16 cellular contexts compared by ENCODE assay signal in the genomic region with DNA sequence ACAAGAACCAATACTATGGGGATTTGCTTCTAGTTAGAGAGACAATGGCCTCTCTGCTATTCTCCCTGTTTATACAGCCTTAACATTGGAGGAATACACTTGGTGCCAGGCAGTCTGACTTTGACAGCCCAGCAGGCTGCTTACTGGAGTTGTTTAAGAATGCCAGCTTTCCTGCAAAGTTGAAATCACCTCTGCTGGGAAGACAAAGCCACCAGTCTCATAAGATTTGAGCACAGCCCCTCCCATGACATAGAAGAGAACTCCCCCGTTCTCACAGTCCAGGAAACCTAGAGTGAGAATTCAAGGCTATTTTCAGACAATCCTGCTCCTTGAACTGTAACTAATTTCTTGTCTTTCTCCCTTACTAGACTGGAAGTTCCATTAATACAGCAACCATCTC. TPM values are rescaled to one million over a fixed set of nuclear protein-coding genes. Genes with fewer than 3 reads are reported as not detected.
DNase-seq lines count a peak whose midpoint lies in the region; ATAC-seq and TF ChIP-seq lines count a peak whose summit lies in the region.
"Had no signal": no experiment of that assay in that cellular context is flagged by ENCODE, and none has a peak within 500 bp of the region (broad histone marks: within the 10 kb centered on the region; RNA-seq: fewer than 3 reads in every experiment).

No MANE protein-coding gene starts in this region.

- no peaks in the 10 kb centered on the region for H3K36me3 Mint-ChIP-seq in activated naive CD8-positive, alpha-beta T cell treated with anti-CD3 and anti-CD28 coated beads, Interleukin-2, amount 50 U/mL, for 24 hours (ENCODE audit: low read depth)
- peaks cover 3% of the 10 kb centered on the region for H3K36me3 Mint-ChIP-seq in activated naive CD8-positive, alpha-beta T cell treated with anti-CD3 and anti-CD28 coated beads for 36 hours

- TF ChIP-seq POLR2A in body of pancreas (IDR thresholded peaks at IDR 0.05): no peak
- TF ChIP-seq POLR2A in stomach (IDR thresholded peaks at IDR 0.05): no peak

- no peaks in the 10 kb centered on the region for H3K27me3 ChIP-seq in body of pancreas
- H3K27me3 ChIP-seq in stomach: no peaks in the 10 kb centered on the region

- H3K4me1 ChIP-seq in body of pancreas: peaks cover 59% of the 10 kb centered on the region
- H3K4me1 ChIP-seq in stomach: peaks cover 0 to 16% (median 13%) of the 10 kb centered on the region in 4 donors

- H3K4me3 ChIP-seq in body of pancreas: no peak overlapping the region
- H3K4me3 ChIP-seq in stomach: no peak overlapping the region
- H3K4me3 ChIP-seq: HAP-1 had no signal

- no peak overlapping the region for H3K4me3 Mint-ChIP-seq in activated naive CD8-positive, alpha-beta T cell treated with anti-CD3 and anti-CD28 coated beads, Interleukin-2, amount 50 U/mL, for 24 hours
- no peak overlapping the region for H3K4me3 Mint-ChIP-seq in activated naive CD8-positive, alpha-beta T cell treated with anti-CD3 and anti-CD28 coated beads for 36 hours
- H3K4me3 Mint-ChIP-seq: CD8-positive, alpha-beta memory T cell had no signal

- no peak for DNase-seq in activated naive CD8-positive, alpha-beta T cell treated with anti-CD3 and anti-CD28 coated beads, Interleukin-2, amount 50 U/mL, for 24 hours
- DNase-seq in activated naive CD8-positive, alpha-beta T cell treated with anti-CD3 and anti-CD28 coated beads for 36 hours: no peak
- DNase-seq in body of pancreas (no peak), kidney tubule cell (ENCODE audit: low spot score) (peak; percentile 33), stomach (no peak), NCI-H2227 (lab: John Stamatoyannopoulos, UW; ENCODE audit: unreplicated experiment) (no peak), GM10266 (ENCODE audit: extremely low spot score) (no peak), iPS-NIHi7 (ENCODE audit: extremely low spot score) (no peak)
- DNase-seq: CD8-positive, alpha-beta memory T cell; DMS79; NCI-H1105 treated with DMSO at 0.1 percent for 48 hours; NCI-H446; NCI-H774 had no signal

- H3K9me3 ChIP-seq in body of pancreas (no peaks in the 10 kb centered on the region), stomach (no peaks in the 10 kb centered on the region)
- H3K9me3 ChIP-seq: HAP-1 had no signal

- no peaks in the 10 kb centered on the region for H3K4me1 Mint-ChIP-seq in activated naive CD8-positive, alpha-beta T cell treated with anti-CD3 and anti-CD28 coated beads, Interleukin-2, amount 50 U/mL, for 24 hours
- H3K4me1 Mint-ChIP-seq in activated naive CD8-positive, alpha-beta T cell treated with anti-CD3 and anti-CD28 coated beads for 36 hours: no peaks in the 10 kb centered on the region

- peak overlapping the region; percentile 26 for H3K27ac Mint-ChIP-seq in activated naive CD8-positive, alpha-beta T cell treated with anti-CD3 and anti-CD28 coated beads, Interleukin-2, amount 50 U/mL, for 24 hours
- H3K27ac Mint-ChIP-seq in activated naive CD8-positive, alpha-beta T cell treated with anti-CD3 and anti-CD28 coated beads for 36 hours: no peak overlapping the region
- H3K27ac Mint-ChIP-seq: CD8-positive, alpha-beta memory T cell had no signal

- 32 to 33% methylated on average over 1 of the region's 1 CpG for WGBS in body of pancreas, 2 donors
- WGBS in stomach, 5 donors: 17 to 50% (median 40%) methylated on average over 1 of the region's 1 CpG

- H3K27ac ChIP-seq in body of pancreas: peak overlapping the region; percentile 27 to 74 (median 70)
- H3K27ac ChIP-seq in stomach: peak overlapping the region in 3 of 5 donors; percentile 75 to 88 (median 75)
- H3K27ac ChIP-seq: 22Rv1 had no signal

- no peak for ATAC-seq in activated naive CD8-positive, alpha-beta T cell treated with anti-CD3 and anti-CD28 coated beads, Interleukin-2, amount 50 U/mL, for 24 hours
- no peak for ATAC-seq in body of pancreas

- H3K36me3 ChIP-seq in body of pancreas (replicated peaks in 1 of 2; ENCODE audit: insufficient read depth in 1 of 2, low read depth in 2 of 2): no peaks in the 10 kb centered on the region
- H3K36me3 ChIP-seq in stomach: no peaks in the 10 kb centered on the region
- H3K36me3 ChIP-seq: HAP-1 had no signal

- TF ChIP-seq EP300 in stomach (IDR thresholded peaks at IDR 0.05): no peak

- TF ChIP-seq CTCF in body of pancreas (IDR thresholded peaks at IDR 0.05) (no peak), stomach (IDR thresholded peaks at IDR 0.05) (no peak), GM10266 (IDR thresholded peaks at IDR 0.05; ENCODE audit: control insufficient read depth, insufficient read depth, low read depth, missing control alignments) (no peak)

- no peaks in the 10 kb centered on the region for H3K27me3 Mint-ChIP-seq in activated naive CD8-positive, alpha-beta T cell treated with anti-CD3 and anti-CD28 coated beads, Interleukin-2, amount 50 U/mL, for 24 hours
- H3K27me3 Mint-ChIP-seq in activated naive CD8-positive, alpha-beta T cell treated with anti-CD3 and anti-CD28 coated beads for 36 hours: no peaks in the 10 kb centered on the region
- H3K27me3 Mint-ChIP-seq: CD8-positive, alpha-beta memory T cell had no signal

- intact Hi-C loops in body of pancreas (cut with DNase I): no loop called here
- intact Hi-C loops in stomach (cut with DNase I; ENCODE audit: low total_unique reads): no loop called here

- no peaks in the 10 kb centered on the region for H3K9me3 Mint-ChIP-seq in activated naive CD8-positive, alpha-beta T cell treated with anti-CD3 and anti-CD28 coated beads, Interleukin-2, amount 50 U/mL, for 24 hours
- H3K9me3 Mint-ChIP-seq in activated naive CD8-positive, alpha-beta T cell treated with anti-CD3 and anti-CD28 coated beads for 36 hours: no peaks in the 10 kb centered on the region
- H3K9me3 Mint-ChIP-seq: CD8-positive, alpha-beta memory T cell had no signal

RNA-seq across cellular contexts. Expression of gene CATSPERB, which starts 21.1 kb away (rescaled TPM):
- under 1 TPM; 0.18 to 0.27 TPM for total RNA-seq in activated naive CD8-positive, alpha-beta T cell treated with anti-CD3 and anti-CD28 coated beads for 36 hours
- total RNA-seq in body of pancreas: 10 to 100 TPM; 20.4 to 70.0 TPM
- 10 to 100 TPM in 3 of 5 donors, 1 to 10 TPM in 2; 1.8 to 56.5 (median 17.3) TPM for total RNA-seq in stomach
- 1 to 10 TPM in 1 of 3 donors, under 1 TPM in 2; 0.31 to 1.6 (median 0.68) TPM for polyA plus RNA-seq in stomach
- polyA plus RNA-seq: BJ had no signal
